37 cellular contexts compared by ENCODE assay signal in the genomic region with DNA sequence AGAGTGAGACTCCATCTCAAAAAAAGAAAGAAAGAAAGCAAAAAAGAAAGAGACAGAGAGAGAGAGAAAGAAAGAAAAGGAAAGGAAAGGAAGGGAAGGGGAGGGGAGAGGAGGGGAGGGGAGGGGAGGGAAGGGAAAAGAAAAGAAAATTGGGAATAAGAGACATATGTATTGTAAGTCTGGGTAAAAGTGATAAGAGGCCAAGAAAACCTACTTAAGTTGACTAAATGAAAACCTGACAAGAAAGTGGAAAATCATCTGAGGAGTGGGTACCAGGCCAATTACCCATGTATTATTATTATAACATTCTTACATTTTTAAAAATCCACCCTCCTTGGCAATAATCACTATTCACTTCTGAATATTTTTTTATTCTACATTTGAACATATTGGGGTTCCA. TPM values are rescaled to one million over a fixed set of nuclear protein-coding genes. Genes with fewer than 3 reads are reported as not detected.
"Had no signal": no experiment of that assay in that cellular context is flagged by ENCODE, and none has a peak within 500 bp of the region (broad histone marks: within the 10 kb centered on the region; RNA-seq: fewer than 3 reads in every experiment).

No MANE protein-coding gene starts in this region.

- H3K27me3 ChIP-seq: MG63 had no signal

- H3K36me3 ChIP-seq: MG63 had no signal

- H3K4me3 ChIP-seq: MG63 had no signal

- DNase-seq: Karpas-422, Kasumi-1, MG63, MM.1S, MV-4-11, NCI-H1048, NCI-H1092, NCI-H1092 treated with DMSO at 0.1 percent for 48 hours, NCI-H1105, NCI-H1105 treated with DMSO at 0.1 percent for 48 hours, NCI-H1417, NCI-H1417 treated with DMSO at 0.1 percent for 48 hours, NCI-H1436, NCI-H1436 treated with DMSO at 0.1 percent for 48 hours, NCI-H146, NCI-H1694, NCI-H1694 treated with DMSO at 0.1 percent for 48 hours, NCI-H187, NCI-H187 treated with DMSO at 0.1 percent for 48 hours, NCI-H1930, NCI-H2029, NCI-H2029 treated with DMSO at 0.1 percent for 48 hours, NCI-H2081, NCI-H2081 treated with DMSO at 0.1 percent for 48 hours, NCI-H2107, NCI-H2171, NCI-H2171 treated with DMSO at 0.1 percent for 48 hours, NCI-H2227 treated with DMSO at 0.1 percent for 48 hours, NCI-H226, NCI-H345, NCI-H446, NCI-H446 treated with DMSO at 0.1 percent for 48 hours, NCI-H510A, NCI-H510A treated with DMSO at 0.1 percent for 48 hours had no signal

RNA-seq across cellular contexts. Expression of a gene that starts 46.3 kb away (rescaled TPM):
- total RNA-seq: LHCN-M2, M059J, MCF 10A had no signal
